ENCODE assay signal across 8 cellular contexts in genomic region chr20:21125849-21126840, GRCh38.
DNase-seq lines count a peak whose midpoint lies in the region; ATAC-seq and TF ChIP-seq lines count a peak whose summit lies in the region.

Gene KIZ (plus strand): TSS chr20:21126082. CDS start chr20:21126116, 34 bp downstream.

- DNase-seq in AG08395 (ENCODE audit: low spot score), result peak; percentile 97
- peak; percentile 96 for DNase-seq in NCI-H2227 (lab: John Stamatoyannopoulos, UW; ENCODE audit: unreplicated experiment)
- DNase-seq in cardiac fibroblast (ENCODE audit: low read depth in 2 of 2), result peak; percentile 95 to 98
- DNase-seq in iris pigment epithelial cell (ENCODE audit: low read depth), result peak; percentile 96
- peak; percentile 99 for DNase-seq in stimulated activated CD4-positive, alpha-beta T cell treated with anti-CD3 and anti-CD28 coated beads, Interleukin-12 subunit alpha, Interleukin-12 subunit beta, amount 100 ng/mL, for 4 hours

- peak; percentile 15; the same call in 1 of the 2 replicates for TF ChIP-seq CTCF in WI38 (IDR thresholded peaks at IDR 0.05; ENCODE audit: low read depth, low read length)
- peak; percentile 29 for TF ChIP-seq CTCF in cardiac fibroblast (IDR thresholded peaks at IDR 0.05; ENCODE audit: low read depth, low read length)

- peak; percentile 99 for ATAC-seq in GM18907 (IDR thresholded peaks at IDR 0.05; ENCODE audit: unreplicated experiment)
- ATAC-seq in HG03159 (IDR thresholded peaks at IDR 0.05; ENCODE audit: unreplicated experiment), result peak; percentile 99

- H3K4me3 ChIP-seq in WI38 (ENCODE audit: low read depth, low read length), result peak within 1 kb of the TSS; percentile 92
- peak within 1 kb of the TSS; percentile 85 to 89 for H3K4me3 ChIP-seq in cardiac fibroblast (replicated peaks in 1 of 2; ENCODE audit: low read depth in 2 of 2, low read length in 2 of 2)

Comparison
In these comparisons a context has a peak if more than half of its experiments do, and no peak if none do; other contexts are left out.
1. Peak in every context shown above with its lines: DNase-seq, ATAC-seq and H3K4me3 ChIP-seq.